In the genomic region with DNA sequence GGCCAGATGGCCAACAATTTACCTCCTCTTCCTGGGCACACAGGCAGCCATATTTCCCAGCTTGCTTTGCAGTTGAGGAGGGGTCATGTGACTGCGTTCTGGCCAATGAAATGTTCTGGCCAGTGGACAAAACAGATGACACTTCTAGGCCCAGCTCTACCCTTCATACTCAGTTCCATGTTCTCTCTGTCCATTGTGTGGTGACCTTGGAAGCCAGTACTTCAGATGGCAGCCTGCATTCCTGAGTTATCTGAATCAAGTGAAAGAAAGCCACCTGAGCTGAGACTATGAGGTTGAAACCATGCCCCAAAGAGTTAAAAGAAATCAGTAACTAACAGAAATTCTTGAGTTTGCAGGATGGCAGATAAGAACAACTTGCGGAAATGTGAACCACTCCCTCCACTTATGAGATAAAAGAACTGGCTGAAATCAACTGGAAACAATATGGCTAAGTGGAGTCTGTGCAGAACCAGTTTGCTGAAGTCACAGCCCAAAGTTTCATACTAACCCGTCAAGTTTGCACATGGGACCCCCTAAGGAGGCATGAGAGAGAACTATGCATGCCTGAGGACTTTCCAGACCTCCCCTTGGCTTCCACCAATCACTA, we compare ENCODE assay signal across 1 cellular context.
TF ChIP-seq lines count a peak whose summit lies in the region.

No MANE protein-coding gene starts in this region.

TF ChIP-seq in K562, 482 proteins besides CTCF, POLR2A, EP300 and RAD21 (continued from another document and continues in another):
- TF ChIP-seq, protein P1, sequence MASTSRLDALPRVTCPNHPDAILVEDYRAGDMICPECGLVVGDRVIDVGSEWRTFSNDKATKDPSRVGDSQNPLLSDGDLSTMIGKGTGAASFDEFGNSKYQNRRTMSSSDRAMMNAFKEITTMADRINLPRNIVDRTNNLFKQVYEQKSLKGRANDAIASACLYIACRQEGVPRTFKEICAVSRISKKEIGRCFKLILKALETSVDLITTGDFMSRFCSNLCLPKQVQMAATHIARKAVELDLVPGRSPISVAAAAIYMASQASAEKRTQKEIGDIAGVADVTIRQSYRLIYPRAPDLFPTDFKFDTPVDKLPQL (IDR thresholded peaks at IDR 0.05; ENCODE audit: extremely low read depth, insufficient read length), result no peak
- TF ChIP-seq JUNB (CRISPR knock-in tag; conservative IDR thresholded peaks at IDR 0.05) (no peak), TAL1 (IDR thresholded peaks at IDR 0.05) (peak; percentile 96), FOSL1 (tag; conservative IDR thresholded peaks at IDR 0.05) (peak; percentile 44), PYGO2 (tag; IDR thresholded peaks at IDR 0.05) (no peak; the same call in none of the 2 replicates), MYNN (IDR thresholded peaks at IDR 0.05) (peak; percentile 45; the same call in 1 of the 2 replicates), MYNN (CRISPR knock-in tag; IDR thresholded peaks at IDR 0.05) (no peak), ETV5 (CRISPR knock-in tag; IDR thresholded peaks at IDR 0.05; ENCODE audit: low read depth) (0 out of 2 replicates have a peak, but pooled peaks have one; percentile 47), ZNF41 (CRISPR knock-in tag; conservative IDR thresholded peaks at IDR 0.05) (no peak), NONO (IDR thresholded peaks at IDR 0.05; ENCODE audit: low read depth in 2 of 2, low read length in 1 of 2) (peak in 1 of 2 experiments; percentile 17; a peak in 1 of 4 replicates), HDAC2 (IDR thresholded peaks at IDR 0.05) (peak; percentile 97), ZNF232 (CRISPR knock-in tag; IDR thresholded peaks at IDR 0.05) (no peak), HSF4 (CRISPR knock-in tag; IDR thresholded peaks at IDR 0.05; ENCODE audit: borderline replicate concordance) (no peak), POLR2AphosphoS5 (IDR thresholded peaks at IDR 0.05; ENCODE audit: control insufficient read depth, insufficient read depth, low read depth, low read length) (peak; percentile 85), MCM7 (IDR thresholded peaks at IDR 0.05) (no peak), MAZ (CRISPR knock-in tag; conservative IDR thresholded peaks at IDR 0.05 in 1 of 2, IDR thresholded peaks at IDR 0.05 in 1 of 2) (peak; percentile 18 to 46; a peak in 1 of 4 replicates), HNRNPLL (IDR thresholded peaks at IDR 0.05; ENCODE audit: low read depth, low read length, poor library complexity, severe bottlenecking) (no peak), NFE2 (IDR thresholded peaks at IDR 0.05; ENCODE audit: low read depth) (peak; percentile 48; the same call in 1 of the 2 replicates), TBP (optimal IDR thresholded peaks at IDR 0.05; ENCODE audit: low read depth, low read length) (peak; percentile 48), JUND (IDR thresholded peaks at IDR 0.05; ENCODE audit: borderline replicate concordance, low read depth, low read length) (peak; percentile 65), JUND (tag; IDR thresholded peaks at IDR 0.05; ENCODE audit: borderline replicate concordance, low read depth, low read length) (peak; percentile 35; the same call in 1 of the 3 replicates), TCF7L2 (IDR thresholded peaks at IDR 0.05; ENCODE audit: low read depth, low read length) (peak; percentile 9; the same call in 1 of the 2 replicates), BACH1 (tag; IDR thresholded peaks at IDR 0.05) (peak; percentile 66; the same call in 1 of the 2 replicates), BDP1 (IDR thresholded peaks at IDR 0.05; ENCODE audit: insufficient read depth, insufficient read length) (no peak), TAF15 (IDR thresholded peaks at IDR 0.05; ENCODE audit: low read depth, low read length) (no peak), FIP1L1 (IDR thresholded peaks at IDR 0.05; ENCODE audit: low read depth, low read length, poor library complexity, severe bottlenecking) (no peak), CBX3 (IDR thresholded peaks at IDR 0.05; ENCODE audit: borderline replicate concordance in 1 of 2, low read length in 2 of 2) (peak in 1 of 2 experiments; percentile 76; a peak in 2 of 3 replicates), NELFE (IDR thresholded peaks at IDR 0.05; ENCODE audit: insufficient read depth, insufficient read length) (no peak), NCOA1 (IDR thresholded peaks at IDR 0.05; ENCODE audit: low read depth) (peak; percentile 85; the same call in 1 of the 2 replicates), ZNF79 (CRISPR knock-in tag; IDR thresholded peaks at IDR 0.05; ENCODE audit: low read depth) (no peak), ZSCAN32 (CRISPR knock-in tag; IDR thresholded peaks at IDR 0.05) (no peak), RFX1 (IDR thresholded peaks at IDR 0.05) (no peak), BCL6 (CRISPR knock-in tag; IDR thresholded peaks at IDR 0.05) (no peak), BRD4 (IDR thresholded peaks at IDR 0.05) (no peak; the same call in 1 of the 2 replicates), ZNF717 (CRISPR knock-in tag; IDR thresholded peaks at IDR 0.05) (no peak), THRAP3 (IDR thresholded peaks at IDR 0.05; ENCODE audit: borderline replicate concordance) (no peak), SMARCA5 (IDR thresholded peaks at IDR 0.05) (no peak), KAT8 (IDR thresholded peaks at IDR 0.05; ENCODE audit: low read depth) (no peak), KLF1 (tag; IDR thresholded peaks at IDR 0.05) (peak; percentile 93), FOXA1 (IDR thresholded peaks at IDR 0.05; ENCODE audit: borderline replicate concordance) (no peak), BCOR (IDR thresholded peaks at IDR 0.05) (peak; percentile 59; the same call in 1 of the 2 replicates), HDAC1 (IDR thresholded peaks at IDR 0.05) (peak; percentile 69 to 95)
- TF ChIP-seq, protein P2, sequence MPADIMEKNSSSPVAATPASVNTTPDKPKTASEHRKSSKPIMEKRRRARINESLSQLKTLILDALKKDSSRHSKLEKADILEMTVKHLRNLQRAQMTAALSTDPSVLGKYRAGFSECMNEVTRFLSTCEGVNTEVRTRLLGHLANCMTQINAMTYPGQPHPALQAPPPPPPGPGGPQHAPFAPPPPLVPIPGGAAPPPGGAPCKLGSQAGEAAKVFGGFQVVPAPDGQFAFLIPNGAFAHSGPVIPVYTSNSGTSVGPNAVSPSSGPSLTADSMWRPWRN (IDR thresholded peaks at IDR 0.05; ENCODE audit: low read depth), result peak; percentile 80
- TF ChIP-seq, protein P3, sequence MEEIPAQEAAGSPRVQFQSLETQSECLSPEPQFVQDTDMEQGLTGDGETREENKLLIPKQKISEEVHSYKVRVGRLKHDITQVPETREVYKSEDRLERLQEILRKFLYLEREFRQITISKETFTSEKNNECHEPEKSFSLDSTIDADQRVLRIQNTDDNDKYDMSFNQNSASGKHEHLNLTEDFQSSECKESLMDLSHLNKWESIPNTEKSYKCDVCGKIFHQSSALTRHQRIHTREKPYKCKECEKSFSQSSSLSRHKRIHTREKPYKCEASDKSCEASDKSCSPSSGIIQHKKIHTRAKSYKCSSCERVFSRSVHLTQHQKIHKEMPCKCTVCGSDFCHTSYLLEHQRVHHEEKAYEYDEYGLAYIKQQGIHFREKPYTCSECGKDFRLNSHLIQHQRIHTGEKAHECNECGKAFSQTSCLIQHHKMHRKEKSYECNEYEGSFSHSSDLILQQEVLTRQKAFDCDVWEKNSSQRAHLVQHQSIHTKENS (CRISPR knock-in tag; IDR thresholded peaks at IDR 0.05), result no peak
- TF ChIP-seq, protein P4, sequence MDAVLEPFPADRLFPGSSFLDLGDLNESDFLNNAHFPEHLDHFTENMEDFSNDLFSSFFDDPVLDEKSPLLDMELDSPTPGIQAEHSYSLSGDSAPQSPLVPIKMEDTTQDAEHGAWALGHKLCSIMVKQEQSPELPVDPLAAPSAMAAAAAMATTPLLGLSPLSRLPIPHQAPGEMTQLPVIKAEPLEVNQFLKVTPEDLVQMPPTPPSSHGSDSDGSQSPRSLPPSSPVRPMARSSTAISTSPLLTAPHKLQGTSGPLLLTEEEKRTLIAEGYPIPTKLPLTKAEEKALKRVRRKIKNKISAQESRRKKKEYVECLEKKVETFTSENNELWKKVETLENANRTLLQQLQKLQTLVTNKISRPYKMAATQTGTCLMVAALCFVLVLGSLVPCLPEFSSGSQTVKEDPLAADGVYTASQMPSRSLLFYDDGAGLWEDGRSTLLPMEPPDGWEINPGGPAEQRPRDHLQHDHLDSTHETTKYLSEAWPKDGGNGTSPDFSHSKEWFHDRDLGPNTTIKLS (IDR thresholded peaks at IDR 0.05; ENCODE audit: borderline replicate concordance, low read depth), result peak; percentile 53; the same call in 1 of the 2 replicates
- TF ChIP-seq, protein P5, sequence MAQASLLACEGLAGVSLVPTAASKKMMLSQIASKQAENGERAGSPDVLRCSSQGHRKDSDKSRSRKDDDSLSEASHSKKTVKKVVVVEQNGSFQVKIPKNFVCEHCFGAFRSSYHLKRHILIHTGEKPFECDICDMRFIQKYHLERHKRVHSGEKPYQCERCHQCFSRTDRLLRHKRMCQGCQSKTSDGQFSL (CRISPR knock-in tag; IDR thresholded peaks at IDR 0.05), result no peak
- TF ChIP-seq, protein P5 (tag; IDR thresholded peaks at IDR 0.05), result no peak
- TF ChIP-seq, protein P6, sequence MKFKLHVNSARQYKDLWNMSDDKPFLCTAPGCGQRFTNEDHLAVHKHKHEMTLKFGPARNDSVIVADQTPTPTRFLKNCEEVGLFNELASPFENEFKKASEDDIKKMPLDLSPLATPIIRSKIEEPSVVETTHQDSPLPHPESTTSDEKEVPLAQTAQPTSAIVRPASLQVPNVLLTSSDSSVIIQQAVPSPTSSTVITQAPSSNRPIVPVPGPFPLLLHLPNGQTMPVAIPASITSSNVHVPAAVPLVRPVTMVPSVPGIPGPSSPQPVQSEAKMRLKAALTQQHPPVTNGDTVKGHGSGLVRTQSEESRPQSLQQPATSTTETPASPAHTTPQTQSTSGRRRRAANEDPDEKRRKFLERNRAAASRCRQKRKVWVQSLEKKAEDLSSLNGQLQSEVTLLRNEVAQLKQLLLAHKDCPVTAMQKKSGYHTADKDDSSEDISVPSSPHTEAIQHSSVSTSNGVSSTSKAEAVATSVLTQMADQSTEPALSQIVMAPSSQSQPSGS (CRISPR knock-in tag; IDR thresholded peaks at IDR 0.05), result no peak
- TF ChIP-seq, protein P7, sequence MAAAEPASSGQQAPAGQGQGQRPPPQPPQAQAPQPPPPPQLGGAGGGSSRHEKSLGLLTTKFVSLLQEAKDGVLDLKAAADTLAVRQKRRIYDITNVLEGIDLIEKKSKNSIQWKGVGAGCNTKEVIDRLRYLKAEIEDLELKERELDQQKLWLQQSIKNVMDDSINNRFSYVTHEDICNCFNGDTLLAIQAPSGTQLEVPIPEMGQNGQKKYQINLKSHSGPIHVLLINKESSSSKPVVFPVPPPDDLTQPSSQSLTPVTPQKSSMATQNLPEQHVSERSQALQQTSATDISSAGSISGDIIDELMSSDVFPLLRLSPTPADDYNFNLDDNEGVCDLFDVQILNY (CRISPR knock-in tag; IDR thresholded peaks at IDR 0.05), result no peak
- TF ChIP-seq, protein P8, sequence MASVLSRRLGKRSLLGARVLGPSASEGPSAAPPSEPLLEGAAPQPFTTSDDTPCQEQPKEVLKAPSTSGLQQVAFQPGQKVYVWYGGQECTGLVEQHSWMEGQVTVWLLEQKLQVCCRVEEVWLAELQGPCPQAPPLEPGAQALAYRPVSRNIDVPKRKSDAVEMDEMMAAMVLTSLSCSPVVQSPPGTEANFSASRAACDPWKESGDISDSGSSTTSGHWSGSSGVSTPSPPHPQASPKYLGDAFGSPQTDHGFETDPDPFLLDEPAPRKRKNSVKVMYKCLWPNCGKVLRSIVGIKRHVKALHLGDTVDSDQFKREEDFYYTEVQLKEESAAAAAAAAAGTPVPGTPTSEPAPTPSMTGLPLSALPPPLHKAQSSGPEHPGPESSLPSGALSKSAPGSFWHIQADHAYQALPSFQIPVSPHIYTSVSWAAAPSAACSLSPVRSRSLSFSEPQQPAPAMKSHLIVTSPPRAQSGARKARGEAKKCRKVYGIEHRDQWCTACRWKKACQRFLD (CRISPR knock-in tag; IDR thresholded peaks at IDR 0.05), result peak; percentile 87
- TF ChIP-seq, protein P9, sequence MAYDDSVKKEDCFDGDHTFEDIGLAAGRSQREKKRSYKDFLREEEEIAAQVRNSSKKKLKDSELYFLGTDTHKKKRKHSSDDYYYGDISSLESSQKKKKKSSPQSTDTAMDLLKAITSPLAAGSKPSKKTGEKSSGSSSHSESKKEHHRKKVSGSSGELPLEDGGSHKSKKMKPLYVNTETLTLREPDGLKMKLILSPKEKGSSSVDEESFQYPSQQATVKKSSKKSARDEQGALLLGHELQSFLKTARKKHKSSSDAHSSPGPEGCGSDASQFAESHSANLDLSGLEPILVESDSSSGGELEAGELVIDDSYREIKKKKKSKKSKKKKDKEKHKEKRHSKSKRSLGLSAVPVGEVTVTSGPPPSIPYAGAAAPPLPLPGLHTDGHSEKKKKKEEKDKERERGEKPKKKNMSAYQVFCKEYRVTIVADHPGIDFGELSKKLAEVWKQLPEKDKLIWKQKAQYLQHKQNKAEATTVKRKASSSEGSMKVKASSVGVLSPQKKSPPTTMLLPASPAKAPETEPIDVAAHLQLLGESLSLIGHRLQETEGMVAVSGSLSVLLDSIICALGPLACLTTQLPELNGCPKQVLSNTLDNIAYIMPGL (CRISPR knock-in tag; IDR thresholded peaks at IDR 0.05), result peak; percentile 23; the same call in 1 of the 2 replicates
- TF ChIP-seq, protein P10, sequence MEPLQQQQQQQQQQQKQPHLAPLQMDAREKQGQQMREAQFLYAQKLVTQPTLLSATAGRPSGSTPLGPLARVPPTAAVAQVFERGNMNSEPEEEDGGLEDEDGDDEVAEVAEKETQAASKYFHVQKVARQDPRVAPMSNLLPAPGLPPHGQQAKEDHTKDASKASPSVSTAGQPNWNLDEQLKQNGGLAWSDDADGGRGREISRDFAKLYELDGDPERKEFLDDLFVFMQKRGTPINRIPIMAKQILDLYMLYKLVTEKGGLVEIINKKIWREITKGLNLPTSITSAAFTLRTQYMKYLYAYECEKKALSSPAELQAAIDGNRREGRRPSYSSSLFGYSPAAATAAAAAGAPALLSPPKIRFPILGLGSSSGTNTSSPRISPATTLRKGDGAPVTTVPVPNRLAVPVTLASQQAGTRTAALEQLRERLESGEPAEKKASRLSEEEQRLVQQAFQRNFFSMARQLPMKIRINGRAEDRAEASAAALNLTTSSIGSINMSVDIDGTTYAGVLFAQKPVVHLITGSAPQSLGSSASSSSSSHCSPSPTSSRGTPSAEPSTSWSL (CRISPR knock-in tag; IDR thresholded peaks at IDR 0.05; ENCODE audit: borderline replicate concordance), result peak; percentile 23; the same call in 1 of the 2 replicates
- TF ChIP-seq, protein P11, sequence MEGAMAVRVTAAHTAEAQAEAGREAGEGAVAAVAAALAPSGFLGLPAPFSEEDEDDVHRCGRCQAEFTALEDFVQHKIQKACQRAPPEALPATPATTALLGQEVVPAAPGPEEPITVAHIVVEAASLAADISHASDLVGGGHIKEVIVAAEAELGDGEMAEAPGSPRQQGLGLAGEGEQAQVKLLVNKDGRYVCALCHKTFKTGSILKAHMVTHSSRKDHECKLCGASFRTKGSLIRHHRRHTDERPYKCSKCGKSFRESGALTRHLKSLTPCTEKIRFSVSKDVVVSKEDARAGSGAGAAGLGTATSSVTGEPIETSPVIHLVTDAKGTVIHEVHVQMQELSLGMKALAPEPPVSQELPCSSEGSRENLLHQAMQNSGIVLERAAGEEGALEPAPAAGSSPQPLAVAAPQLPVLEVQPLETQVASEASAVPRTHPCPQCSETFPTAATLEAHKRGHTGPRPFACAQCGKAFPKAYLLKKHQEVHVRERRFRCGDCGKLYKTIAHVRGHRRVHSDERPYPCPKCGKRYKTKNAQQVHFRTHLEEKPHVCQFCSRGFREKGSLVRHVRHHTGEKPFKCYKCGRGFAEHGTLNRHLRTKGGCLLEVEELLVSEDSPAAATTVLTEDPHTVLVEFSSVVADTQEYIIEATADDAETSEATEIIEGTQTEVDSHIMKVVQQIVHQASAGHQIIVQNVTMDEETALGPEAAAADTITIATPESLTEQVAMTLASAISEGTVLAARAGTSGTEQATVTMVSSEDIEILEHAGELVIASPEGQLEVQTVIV (CRISPR knock-in tag; IDR thresholded peaks at IDR 0.05; ENCODE audit: borderline replicate concordance), result no peak
